ENCODE assay signal across 2 cellular contexts in the genomic region with DNA sequence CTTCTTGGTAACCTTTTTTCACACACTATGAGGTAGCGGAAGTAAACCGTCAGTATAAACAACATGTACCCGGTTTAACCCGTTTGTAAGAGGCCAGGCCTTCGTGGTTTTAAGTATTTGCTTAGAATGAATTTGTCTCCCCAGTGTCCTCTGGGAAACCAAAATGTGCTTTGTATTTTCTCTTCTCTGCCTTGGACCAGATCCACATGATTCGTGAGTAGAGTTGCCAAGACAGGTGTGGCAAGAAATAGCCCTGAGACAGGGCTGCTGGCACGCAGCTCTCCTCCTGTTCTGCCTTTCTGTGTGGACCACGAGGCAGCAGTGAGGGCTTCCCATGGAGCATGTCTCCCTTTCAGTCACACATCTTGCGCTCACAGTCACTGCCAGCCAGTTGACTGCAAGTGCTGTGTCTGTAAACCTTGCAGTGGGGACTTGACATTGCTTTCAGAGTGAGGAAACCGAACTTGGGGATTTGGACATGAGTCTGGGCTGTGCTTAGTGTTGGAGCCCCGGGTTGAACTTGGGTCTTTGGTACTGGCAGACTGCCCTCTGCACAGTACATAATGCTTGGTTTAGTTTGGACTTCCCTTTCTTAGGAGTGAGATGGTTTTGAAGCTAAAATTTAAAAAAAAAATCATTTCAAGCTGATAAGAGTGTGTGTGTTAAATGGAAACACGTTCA.
TF ChIP-seq lines count a peak whose summit lies in the region.

No MANE protein-coding gene starts in this region.

TF ChIP-seq in liver, 16 proteins besides CTCF, POLR2A, EP300 and RAD21:
- TF ChIP-seq MAX (IDR thresholded peaks at IDR 0.05), result no peak
- TF ChIP-seq GABPA (IDR thresholded peaks at IDR 0.05 in 1 of 2, conservative IDR thresholded peaks at IDR 0.05 in 1 of 2), result no peak
- TF ChIP-seq NR2F2 (IDR thresholded peaks at IDR 0.05), result no peak
- TF ChIP-seq YY1 (IDR thresholded peaks at IDR 0.05), result no peak
- TF ChIP-seq TAF1 (conservative IDR thresholded peaks at IDR 0.05), result no peak
- no peak for TF ChIP-seq FOXA1 (IDR thresholded peaks at IDR 0.05)
- no peak for TF ChIP-seq REST (IDR thresholded peaks at IDR 0.05)
- TF ChIP-seq HNF4A (conservative IDR thresholded peaks at IDR 0.05), result peak; percentile 36 to 55
- TF ChIP-seq JUND (IDR thresholded peaks at IDR 0.05), result no peak
- peak; percentile 36 to 51 for TF ChIP-seq RXRA (IDR thresholded peaks at IDR 0.05)
- peak; percentile 20 for TF ChIP-seq SP1 (IDR thresholded peaks at IDR 0.05)
- peak; percentile 12 for TF ChIP-seq HNF4G (IDR thresholded peaks at IDR 0.05)
- no peak for TF ChIP-seq EGR1 (IDR thresholded peaks at IDR 0.05; ENCODE audit: low read depth in 2 of 2)
TF ChIP-seq in liver: peak in this region for 4.

TF ChIP-seq in HepG2, 621 proteins besides CTCF, POLR2A, EP300 and RAD21:
- TF ChIP-seq MEIS1 (CRISPR knock-in tag; IDR thresholded peaks at IDR 0.05; ENCODE audit: borderline replicate concordance) (no peak), PAX8 (CRISPR knock-in tag; IDR thresholded peaks at IDR 0.05; ENCODE audit: borderline replicate concordance) (no peak), JDP2 (CRISPR knock-in tag; IDR thresholded peaks at IDR 0.05; ENCODE audit: borderline replicate concordance) (no peak), SP4 (CRISPR knock-in tag; IDR thresholded peaks at IDR 0.05) (no peak)
- TF ChIP-seq, protein P1, sequence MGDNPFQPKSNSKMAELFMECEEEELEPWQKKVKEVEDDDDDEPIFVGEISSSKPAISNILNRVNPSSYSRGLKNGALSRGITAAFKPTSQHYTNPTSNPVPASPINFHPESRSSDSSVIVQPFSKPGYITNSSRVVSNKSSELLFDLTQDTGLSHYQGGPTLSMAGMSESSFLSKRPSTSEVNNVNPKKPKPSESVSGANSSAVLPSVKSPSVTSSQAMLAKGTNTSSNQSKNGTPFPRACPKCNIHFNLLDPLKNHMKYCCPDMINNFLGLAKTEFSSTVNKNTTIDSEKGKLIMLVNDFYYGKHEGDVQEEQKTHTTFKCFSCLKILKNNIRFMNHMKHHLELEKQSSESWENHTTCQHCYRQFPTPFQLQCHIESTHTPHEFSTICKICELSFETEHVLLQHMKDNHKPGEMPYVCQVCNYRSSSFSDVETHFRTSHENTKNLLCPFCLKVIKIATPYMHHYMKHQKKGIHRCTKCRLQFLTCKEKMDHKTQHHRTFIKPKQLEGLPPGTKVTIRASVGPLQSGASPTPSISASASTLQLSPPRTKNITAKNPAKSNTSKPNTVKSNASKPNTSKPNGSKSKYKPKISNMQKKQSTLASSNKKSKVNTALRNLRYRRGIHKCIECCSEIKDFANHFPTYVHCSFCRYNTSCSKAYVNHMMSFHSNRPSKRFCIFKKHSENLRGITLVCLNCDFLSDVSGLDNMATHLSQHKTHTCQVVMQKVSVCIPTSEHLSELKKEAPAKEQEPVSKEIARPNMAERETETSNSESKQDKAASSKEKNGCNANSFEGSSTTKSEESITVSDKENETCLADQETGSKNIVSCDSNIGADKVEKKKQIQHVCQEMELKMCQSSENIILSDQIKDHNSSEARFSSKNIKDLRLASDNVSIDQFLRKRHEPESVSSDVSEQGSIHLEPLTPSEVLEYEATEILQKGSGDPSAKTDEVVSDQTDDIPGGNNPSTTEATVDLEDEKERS (CRISPR knock-in tag; IDR thresholded peaks at IDR 0.05), result no peak
